In the genomic region with DNA sequence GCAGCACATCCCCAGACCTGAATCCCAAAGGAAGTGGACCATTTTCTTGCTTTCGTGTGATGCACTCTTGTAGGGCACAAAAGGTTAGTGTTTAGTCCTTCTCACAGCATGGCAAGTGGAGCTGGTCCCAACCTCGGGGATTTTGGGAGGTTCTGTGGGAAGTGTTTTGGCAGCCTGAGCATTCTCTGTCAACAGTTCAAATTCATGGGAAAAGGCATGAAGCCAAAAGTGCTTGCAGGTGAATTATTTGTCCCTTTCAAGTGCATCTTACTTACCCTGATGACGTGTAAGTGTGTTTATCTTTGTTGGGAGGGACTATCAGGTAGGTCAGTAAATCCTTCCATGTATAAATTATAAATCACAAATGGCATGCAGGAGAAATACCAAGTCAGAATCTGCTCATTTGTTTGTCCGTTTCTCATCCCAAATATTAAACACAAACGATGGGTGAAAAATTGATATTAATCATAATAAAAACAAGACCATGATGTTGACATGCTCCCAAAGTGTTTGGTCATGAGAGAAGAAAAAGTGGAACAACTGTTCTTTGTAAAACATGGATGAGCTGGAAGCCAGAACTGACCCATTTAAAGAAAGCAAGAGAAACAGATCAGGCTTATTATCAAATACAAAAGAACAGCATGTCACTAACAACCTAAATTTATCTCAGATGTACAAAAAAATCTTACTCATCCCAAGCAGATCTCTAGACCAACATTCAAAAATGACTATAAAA, we compare ENCODE assay signal across 17 cellular contexts. TPM values are rescaled to one million over a fixed set of nuclear protein-coding genes. Genes with fewer than 3 reads are reported as not detected.
DNase-seq lines count a peak whose midpoint lies in the region; ATAC-seq and TF ChIP-seq lines count a peak whose summit lies in the region.
"Had no signal": no experiment of that assay in that cellular context is flagged by ENCODE, and none has a peak within 500 bp of the region (broad histone marks: within the 10 kb centered on the region; RNA-seq: fewer than 3 reads in every experiment).

No MANE protein-coding gene starts in this region.

- no peaks in the 10 kb centered on the region for H3K36me3 ChIP-seq in uterus
- H3K36me3 ChIP-seq: cardiac muscle cell, gastroesophageal sphincter, upper lobe of right lung had no signal

- H3K9me3 ChIP-seq in uterus: no peaks in the 10 kb centered on the region
- H3K9me3 ChIP-seq: gastroesophageal sphincter, upper lobe of right lung had no signal

- peak; percentile 79 for DNase-seq in NCI-H510A treated with DMSO at 0.1 percent for 48 hours (lab: John Stamatoyannopoulos, UW)
- no peak for DNase-seq in NCI-H510A (lab: John Stamatoyannopoulos, UW)
- peak; percentile 48 for DNase-seq in NCI-H345 treated with DMSO at 0.1 percent for 48 hours (lab: John Stamatoyannopoulos, UW; ENCODE audit: unreplicated experiment)
- DNase-seq in cerebellum (ENCODE audit: low spot score): peak; percentile 30
- peak; percentile 22 to 73 for DNase-seq in uterus
- no peak for DNase-seq in NCI-H2171 (lab: John Stamatoyannopoulos, UW)
- no peak for DNase-seq in NCI-H226
- DNase-seq: activated CD4-positive, alpha-beta T cell treated with anti-CD3 and anti-CD28 coated beads, Interleukin-2, amount 50 U/mL, for 4 hours; DMS 273 treated with DMSO at 0.1 percent for 48 hours; NCI-H146; NCI-H524 treated with DMSO at 0.1 percent for 48 hours; stimulated activated naive CD8-positive, alpha-beta T cell treated with anti-CD3 and anti-CD28 coated beads, Interleukin-15, amount 100 ng/mL, for 72 hours; upper lobe of right lung had no signal

- no peak overlapping the region for H3K4me3 ChIP-seq in uterus
- H3K4me3 ChIP-seq: cardiac muscle cell, gastroesophageal sphincter, upper lobe of right lung had no signal

- H3K27ac ChIP-seq in uterus: peak overlapping the region; percentile 58 to 80
- H3K27ac ChIP-seq: cardiac muscle cell, gastroesophageal sphincter, parathyroid adenoma, upper lobe of right lung had no signal

- intact Hi-C loops in uterus (cut with DNase I; ENCODE audit: low total_unique reads): no loop called here

- ATAC-seq in HG03196 (IDR thresholded peaks at IDR 0.05; ENCODE audit: unreplicated experiment): no peak
- ATAC-seq: gastroesophageal sphincter; stimulated activated naive CD8-positive, alpha-beta T cell treated with anti-CD3 and anti-CD28 coated beads, Interleukin-15, amount 100 ng/mL, for 72 hours; upper lobe of right lung had no signal

- TF ChIP-seq POLR2A in uterus (IDR thresholded peaks at IDR 0.05): no peak

- H3K4me1 ChIP-seq in uterus: peaks cover 4 to 8% of the 10 kb centered on the region in 2 donors

- H3K27me3 ChIP-seq in uterus: no peaks in the 10 kb centered on the region
- H3K27me3 ChIP-seq: cardiac muscle cell, gastroesophageal sphincter, upper lobe of right lung had no signal

- no peak for TF ChIP-seq CTCF in uterus (IDR thresholded peaks at IDR 0.05)

RNA-seq across cellular contexts. Expression of gene EPHA4, which starts 57.6 kb away (rescaled TPM):
- 84.7 TPM for total RNA-seq in cerebellum
- total RNA-seq in uterus: 10 to 100 TPM; 45.6 to 84.7 (median 66.8) TPM

Comparison
In these comparisons a context has a peak if more than half of its experiments do, and no peak if none do; other contexts are left out.
1. DNase-seq: peak in NCI-H510A treated with DMSO at 0.1 percent for 48 hours (single experiment), NCI-H345 treated with DMSO at 0.1 percent for 48 hours (single experiment), cerebellum (single experiment) and uterus (2 of 2); none in NCI-H510A (single experiment), NCI-H2171 (single experiment) and NCI-H226 (single experiment).